In genomic region chr2:229873123-229873581, GRCh38 we compare ENCODE assay signal across 9 cellular contexts. TPM values are rescaled to one million over a fixed set of nuclear protein-coding genes. Genes with fewer than 3 reads are reported as not detected.
DNase-seq lines count a peak whose midpoint lies in the region; ATAC-seq, FAIRE-seq and TF ChIP-seq lines count a peak whose summit lies in the region.
"Had no signal": no experiment of that assay in that cellular context is flagged by ENCODE, and none has a peak within 500 bp of the region (broad histone marks: within the 10 kb centered on the region; RNA-seq: fewer than 3 reads in every experiment).

No MANE protein-coding gene starts in this region.

- intact Hi-C loops in adrenal gland (cut with DNase I): no loop called here

- TF ChIP-seq POLR2A in GM12891 (IDR thresholded peaks at IDR 0.05; ENCODE audit: low read depth, low read length) (no peak), adrenal gland (IDR thresholded peaks at IDR 0.05) (no peak)

- no peak overlapping the region for H3K4me3 ChIP-seq in adrenal gland

- no peak for DNase-seq in GM12891 (ENCODE audit: insufficient read length, low spot score)
- DNase-seq in glomerular visceral epithelial cell (ENCODE audit: extremely low spot score): peak; percentile 15
- DNase-seq in adrenal gland: no peak
- no peak for DNase-seq in inferior parietal cortex (ENCODE audit: extremely low spot score)
- DNase-seq in stimulated activated CD4-positive, alpha-beta T cell treated with anti-CD3 and anti-CD28 coated beads, Interleukin-4, amount 100 ng/mL, for 4 hours: no peak
- DNase-seq in NCI-H1436 (lab: John Stamatoyannopoulos, UW): no peak
- DNase-seq: NCI-H1694 treated with DMSO at 0.1 percent for 48 hours had no signal

- peaks cover 9 to 17% of the 10 kb centered on the region in 2 donors for H3K4me1 ChIP-seq in adrenal gland (replicated peaks in 1 of 2)

- H3K27ac ChIP-seq in adrenal gland: no peak overlapping the region

- WGBS in adrenal gland, 4 donors: 19 to 30% (median 29%) methylated on average over 1 of the region's 1 CpG

- H3K36me3 ChIP-seq in adrenal gland (replicated peaks in 1 of 2): peaks cover 0 to 11% of the 10 kb centered on the region in 2 donors

- no peaks in the 10 kb centered on the region for H3K9me3 ChIP-seq in adrenal gland (replicated peaks in 1 of 3)

- ATAC-seq in GM19468 (IDR thresholded peaks at IDR 0.05; ENCODE audit: extremely low read depth, unreplicated experiment): peak; percentile 39
- ATAC-seq in HG03196 (IDR thresholded peaks at IDR 0.05; ENCODE audit: unreplicated experiment): peak; percentile 87

- FAIRE-seq in GM12891 (lab: Jason Lieb, UNC): peak; percentile 50

- no peak for TF ChIP-seq CTCF in adrenal gland (IDR thresholded peaks at IDR 0.05)

- no peaks in the 10 kb centered on the region for H3K27me3 ChIP-seq in adrenal gland

TF ChIP-seq in GM12891, 5 proteins besides CTCF, POLR2A, EP300 and RAD21:
- TF ChIP-seq SPI1 (IDR thresholded peaks at IDR 0.05; ENCODE audit: low read depth, low read length) (no peak), TAF1 (IDR thresholded peaks at IDR 0.05; ENCODE audit: low read depth, low read length) (no peak), PAX5 (IDR thresholded peaks at IDR 0.05; ENCODE audit: insufficient read depth, low read length, severe bottlenecking) (no peak), POLR2AphosphoS5 (IDR thresholded peaks at IDR 0.05; ENCODE audit: low read depth, low read length) (no peak), POU2F2 (IDR thresholded peaks at IDR 0.05; ENCODE audit: low read depth, low read length) (no peak)
TF ChIP-seq in GM12891: peak in this region for 0.

RNA-seq across cellular contexts. Expression of gene TRIP12, which starts 48.7 kb away (rescaled TPM):
- polyA plus RNA-seq in GM12891 (2012; ENCODE audit: low read depth, missing spikeins): 55.3 TPM
- total RNA-seq in adrenal gland: 100 to 1,000 TPM in 6 of 8 donors, 10 to 100 TPM in 2; 78.1 to 242 (median 157) TPM
- polyA plus RNA-seq in adrenal gland: 100 to 1,000 TPM in 1 of 3 donors, 10 to 100 TPM in 2; 15.5 to 167 (median 23.7) TPM

RNA-seq across cellular contexts. Expression of gene FBXO36, which starts 49.2 kb away (rescaled TPM):
- 0.87 TPM for polyA plus RNA-seq in GM12891 (2012; ENCODE audit: low read depth, missing spikeins)
- total RNA-seq in adrenal gland: 1 to 10 TPM; 4.2 to 8.6 (median 6.4) TPM
- polyA plus RNA-seq in adrenal gland: 1 to 10 TPM; 1.9 to 9.2 (median 2.4) TPM
